Comparison of ENCODE assay signal across 14 cellular contexts in genomic region chr11:26963764-26964163, GRCh38. TPM values are rescaled to one million over a fixed set of nuclear protein-coding genes. Genes with fewer than 3 reads are reported as not detected.
"Had no signal": no experiment of that assay in that cellular context is flagged by ENCODE, and none has a peak within 500 bp of the region (broad histone marks: within the 10 kb centered on the region; RNA-seq: fewer than 3 reads in every experiment).

No MANE protein-coding gene starts in this region.

- H3K27me3 ChIP-seq: thyroid gland, vagina had no signal

- H3K4me1 ChIP-seq: thyroid gland had no signal

- H3K36me3 ChIP-seq: thyroid gland, vagina had no signal

- ATAC-seq: activated CD4-positive, alpha-beta T cell treated with anti-CD3 and anti-CD28 coated beads for 36 hours; activated naive CD8-positive, alpha-beta T cell treated with anti-CD3 and anti-CD28 coated beads, Interleukin-2, amount 50 U/mL, for 24 hours; activated T-cell treated with anti-CD3 and anti-CD28 coated beads, Interleukin-2, amount 50 U/mL, for 72 hours; natural killer cell; stimulated activated effector memory CD8-positive, alpha-beta T cell treated with anti-CD3 and anti-CD28 coated beads, Interleukin-12 subunit alpha, Interleukin-12 subunit beta, amount 100 ng/mL, for 72 hours had no signal

- H3K9me3 Mint-ChIP-seq: activated naive CD8-positive, alpha-beta T cell treated with anti-CD3 and anti-CD28 coated beads, Interleukin-2, amount 50 U/mL, for 24 hours; activated T-cell treated with anti-CD3 and anti-CD28 coated beads, Interleukin-2, amount 50 U/mL, for 72 hours had no signal

- H3K4me3 ChIP-seq: skin epidermis, thyroid gland, vagina had no signal

- H3K27me3 Mint-ChIP-seq: activated CD4-positive, alpha-beta memory T cell treated with anti-CD3 and anti-CD28 coated beads, Interleukin-2, amount 10 ng/mL, durations not matched to agents 7 days and 5 days; activated CD4-positive, alpha-beta T cell treated with anti-CD3 and anti-CD28 coated beads for 36 hours; activated naive CD8-positive, alpha-beta T cell treated with anti-CD3 and anti-CD28 coated beads, Interleukin-2, amount 50 U/mL, for 24 hours had no signal

- H3K36me3 Mint-ChIP-seq: natural killer cell; stimulated activated effector memory CD8-positive, alpha-beta T cell treated with anti-CD3 and anti-CD28 coated beads, Interleukin-12 subunit alpha, Interleukin-12 subunit beta, amount 100 ng/mL, for 72 hours had no signal

- DNase-seq: activated CD4-positive, alpha-beta memory T cell treated with anti-CD3 and anti-CD28 coated beads, Interleukin-2, amount 10 ng/mL, durations not matched to agents 7 days and 5 days; activated CD4-positive, alpha-beta T cell treated with anti-CD3 and anti-CD28 coated beads for 36 hours; activated CD8-positive, alpha-beta memory T cell treated with anti-CD3 and anti-CD28 coated beads, Interleukin-2, amount 50 U/mL, for 4 hours; activated naive CD8-positive, alpha-beta T cell treated with anti-CD3 and anti-CD28 coated beads, Interleukin-2, amount 50 U/mL, for 24 hours; activated T-cell treated with anti-CD3 and anti-CD28 coated beads, Interleukin-2, amount 50 U/mL, for 72 hours; caudate nucleus; cortex of kidney; effector CD8-positive, alpha-beta T cell; natural killer cell; T-helper 9 cell; thyroid gland had no signal

- H3K9me3 ChIP-seq: thyroid gland, vagina had no signal

- H3K4me3 Mint-ChIP-seq: activated CD4-positive, alpha-beta memory T cell treated with anti-CD3 and anti-CD28 coated beads, Interleukin-2, amount 10 ng/mL, durations not matched to agents 7 days and 5 days; activated CD4-positive, alpha-beta T cell treated with anti-CD3 and anti-CD28 coated beads for 36 hours; activated naive CD8-positive, alpha-beta T cell treated with anti-CD3 and anti-CD28 coated beads, Interleukin-2, amount 50 U/mL, for 24 hours; activated T-cell treated with anti-CD3 and anti-CD28 coated beads, Interleukin-2, amount 50 U/mL, for 72 hours; natural killer cell; stimulated activated effector memory CD8-positive, alpha-beta T cell treated with anti-CD3 and anti-CD28 coated beads, Interleukin-12 subunit alpha, Interleukin-12 subunit beta, amount 100 ng/mL, for 72 hours had no signal

- H3K27ac ChIP-seq: thyroid gland, vagina had no signal

- H3K27ac Mint-ChIP-seq: activated CD4-positive, alpha-beta memory T cell treated with anti-CD3 and anti-CD28 coated beads, Interleukin-2, amount 10 ng/mL, durations not matched to agents 7 days and 5 days; activated CD4-positive, alpha-beta T cell treated with anti-CD3 and anti-CD28 coated beads for 36 hours; activated naive CD8-positive, alpha-beta T cell treated with anti-CD3 and anti-CD28 coated beads, Interleukin-2, amount 50 U/mL, for 24 hours; activated T-cell treated with anti-CD3 and anti-CD28 coated beads, Interleukin-2, amount 50 U/mL, for 72 hours; natural killer cell; stimulated activated effector memory CD8-positive, alpha-beta T cell treated with anti-CD3 and anti-CD28 coated beads, Interleukin-12 subunit alpha, Interleukin-12 subunit beta, amount 100 ng/mL, for 72 hours had no signal

- H3K4me1 Mint-ChIP-seq: activated CD4-positive, alpha-beta memory T cell treated with anti-CD3 and anti-CD28 coated beads, Interleukin-2, amount 10 ng/mL, durations not matched to agents 7 days and 5 days; activated CD4-positive, alpha-beta T cell treated with anti-CD3 and anti-CD28 coated beads for 36 hours; activated naive CD8-positive, alpha-beta T cell treated with anti-CD3 and anti-CD28 coated beads, Interleukin-2, amount 50 U/mL, for 24 hours; natural killer cell; stimulated activated effector memory CD8-positive, alpha-beta T cell treated with anti-CD3 and anti-CD28 coated beads, Interleukin-12 subunit alpha, Interleukin-12 subunit beta, amount 100 ng/mL, for 72 hours had no signal

RNA-seq across cellular contexts. Expression of gene FIBIN, which starts 30.1 kb away (rescaled TPM):
- total RNA-seq: activated CD4-positive, alpha-beta memory T cell treated with anti-CD3 and anti-CD28 coated beads, Interleukin-2, amount 10 ng/mL, durations not matched to agents 7 days and 5 days; activated CD4-positive, alpha-beta T cell treated with anti-CD3 and anti-CD28 coated beads for 36 hours; activated T-cell treated with anti-CD3 and anti-CD28 coated beads, Interleukin-2, amount 50 U/mL, for 72 hours; natural killer cell had no signal
